9 cellular contexts compared by ENCODE assay signal in the genomic region with DNA sequence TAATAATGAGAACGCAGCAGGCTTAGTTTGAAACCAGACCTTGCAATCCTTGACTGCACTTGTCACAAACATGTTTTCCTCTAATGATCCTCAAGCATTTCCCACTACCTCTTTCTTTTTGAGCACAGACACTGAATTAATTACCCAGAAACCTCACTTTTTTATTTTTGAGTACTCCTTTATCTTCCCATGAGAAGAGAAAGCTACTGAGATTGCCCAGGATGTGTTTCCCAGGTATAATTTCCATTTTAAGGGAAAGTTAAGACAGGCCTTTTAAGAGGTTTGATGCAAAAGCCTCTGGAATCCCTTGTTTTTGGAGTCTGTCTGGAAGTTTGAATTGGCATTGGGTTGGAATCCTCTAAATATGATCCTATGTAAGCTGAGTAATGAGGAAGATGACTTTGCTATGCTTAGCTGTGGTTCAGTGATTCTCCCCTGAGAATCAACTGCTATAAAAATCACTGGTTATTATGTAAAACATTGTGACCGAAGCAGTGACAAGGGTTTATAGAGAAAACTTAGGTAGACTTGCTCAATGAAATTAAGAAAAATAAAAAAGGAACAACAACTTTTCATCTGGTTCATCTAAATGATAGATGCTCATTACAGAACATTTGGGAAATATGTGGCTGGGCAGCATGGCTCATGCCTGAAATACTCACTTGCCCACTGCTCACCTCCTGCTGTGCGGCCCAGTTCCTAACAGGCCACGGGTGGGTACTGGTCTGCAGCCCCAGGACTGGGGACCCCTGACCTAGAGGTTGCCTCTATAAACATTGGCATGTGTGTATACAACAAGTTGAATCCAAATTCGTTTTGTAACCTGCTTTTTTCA. TPM values are rescaled to one million over a fixed set of nuclear protein-coding genes. Genes with fewer than 3 reads are reported as not detected.
DNase-seq lines count a peak whose midpoint lies in the region; ATAC-seq lines count a peak whose summit lies in the region.
"Had no signal": no experiment of that assay in that cellular context is flagged by ENCODE, and none has a peak within 500 bp of the region (broad histone marks: within the 10 kb centered on the region; RNA-seq: fewer than 3 reads in every experiment).

No MANE protein-coding gene starts in this region.

- H3K27me3 Mint-ChIP-seq in activated naive CD4-positive, alpha-beta T cell treated with anti-CD3 and anti-CD28 coated beads, Interleukin-2, amount 50 U/mL, for 24 hours: no peaks in the 10 kb centered on the region
- no peaks in the 10 kb centered on the region for H3K27me3 Mint-ChIP-seq in activated T-helper 17 cell treated with anti-CD3 and anti-CD28 coated beads, Interleukin-2, amount 50 U/mL, for 72 hours

- no peak for DNase-seq in activated naive CD4-positive, alpha-beta T cell (lab: John Stamatoyannopoulos, UW)
- DNase-seq in MG63: no peak
- no peak for DNase-seq in NCI-H1105 treated with DMSO at 0.1 percent for 48 hours (lab: John Stamatoyannopoulos, UW)
- no peak for DNase-seq in effector CD8-positive, alpha-beta T cell (lab: John Stamatoyannopoulos, UW)

- peaks cover 75% of the 10 kb centered on the region for H3K4me1 Mint-ChIP-seq in activated naive CD4-positive, alpha-beta T cell treated with anti-CD3 and anti-CD28 coated beads, Interleukin-2, amount 50 U/mL, for 24 hours
- H3K4me1 Mint-ChIP-seq in activated T-helper 17 cell treated with anti-CD3 and anti-CD28 coated beads, Interleukin-2, amount 50 U/mL, for 72 hours: peaks cover 18% of the 10 kb centered on the region

- ATAC-seq in HG02973 (IDR thresholded peaks at IDR 0.05; ENCODE audit: unreplicated experiment) (peak; percentile 35), HG03457 (IDR thresholded peaks at IDR 0.05; ENCODE audit: unreplicated experiment) (no peak)
- no peak for ATAC-seq in activated T-helper 17 cell treated with anti-CD3 and anti-CD28 coated beads, Interleukin-2, amount 50 U/mL, for 72 hours (replicated peaks)

- no peak overlapping the region for H3K4me3 ChIP-seq in MG63
- H3K4me3 ChIP-seq: vagina had no signal

- H3K27ac Mint-ChIP-seq in activated naive CD4-positive, alpha-beta T cell treated with anti-CD3 and anti-CD28 coated beads, Interleukin-2, amount 50 U/mL, for 24 hours: peak overlapping the region; percentile 51
- H3K27ac Mint-ChIP-seq in activated T-helper 17 cell treated with anti-CD3 and anti-CD28 coated beads, Interleukin-2, amount 50 U/mL, for 72 hours: peak overlapping the region; percentile 49

- no peaks in the 10 kb centered on the region for H3K27me3 ChIP-seq in MG63
- H3K27me3 ChIP-seq: vagina had no signal

- peaks cover 2% of the 10 kb centered on the region for H3K36me3 Mint-ChIP-seq in activated naive CD4-positive, alpha-beta T cell treated with anti-CD3 and anti-CD28 coated beads, Interleukin-2, amount 50 U/mL, for 24 hours
- H3K36me3 Mint-ChIP-seq in activated T-helper 17 cell treated with anti-CD3 and anti-CD28 coated beads, Interleukin-2, amount 50 U/mL, for 72 hours (ENCODE audit: low read depth): no peaks in the 10 kb centered on the region

- no peak overlapping the region for H3K4me3 Mint-ChIP-seq in activated naive CD4-positive, alpha-beta T cell treated with anti-CD3 and anti-CD28 coated beads, Interleukin-2, amount 50 U/mL, for 24 hours
- peak overlapping the region; percentile 37 for H3K4me3 Mint-ChIP-seq in activated T-helper 17 cell treated with anti-CD3 and anti-CD28 coated beads, Interleukin-2, amount 50 U/mL, for 72 hours

- H3K36me3 ChIP-seq in MG63: no peaks in the 10 kb centered on the region
- H3K36me3 ChIP-seq: vagina had no signal

- no peaks in the 10 kb centered on the region for H3K9me3 ChIP-seq in MG63
- H3K9me3 ChIP-seq: vagina had no signal

- peaks cover 5% of the 10 kb centered on the region for H3K9me3 Mint-ChIP-seq in activated naive CD4-positive, alpha-beta T cell treated with anti-CD3 and anti-CD28 coated beads, Interleukin-2, amount 50 U/mL, for 24 hours
- H3K9me3 Mint-ChIP-seq in activated T-helper 17 cell treated with anti-CD3 and anti-CD28 coated beads, Interleukin-2, amount 50 U/mL, for 72 hours: peaks cover 6% of the 10 kb centered on the region

RNA-seq across cellular contexts. Expression of a gene that starts 10.8 kb away (rescaled TPM):
- total RNA-seq in activated T-helper 17 cell treated with anti-CD3 and anti-CD28 coated beads, Interleukin-2, amount 50 U/mL, for 72 hours: 100 to 1,000 TPM; 107 to 117 TPM
- not detected in 2 replicates for total RNA-seq in MG63 (2014; rRNA removed; shearing (Covaris generic); ENCODE audit: low replicate concordance)

Comparison
In these comparisons a context has a peak if more than half of its experiments do, and no peak if none do; other contexts are left out.
1. RNA of a gene that starts 10.8 kb away (total RNA-seq): 107 to 117 TPM in activated T-helper 17 cell treated with anti-CD3 and anti-CD28 coated beads, Interleukin-2, amount 50 U/mL, for 72 hours; not detected in MG63; every median in the first group is over 100 times any median in the second.